Comparison of ENCODE assay signal across 10 cellular contexts in the genomic region with DNA sequence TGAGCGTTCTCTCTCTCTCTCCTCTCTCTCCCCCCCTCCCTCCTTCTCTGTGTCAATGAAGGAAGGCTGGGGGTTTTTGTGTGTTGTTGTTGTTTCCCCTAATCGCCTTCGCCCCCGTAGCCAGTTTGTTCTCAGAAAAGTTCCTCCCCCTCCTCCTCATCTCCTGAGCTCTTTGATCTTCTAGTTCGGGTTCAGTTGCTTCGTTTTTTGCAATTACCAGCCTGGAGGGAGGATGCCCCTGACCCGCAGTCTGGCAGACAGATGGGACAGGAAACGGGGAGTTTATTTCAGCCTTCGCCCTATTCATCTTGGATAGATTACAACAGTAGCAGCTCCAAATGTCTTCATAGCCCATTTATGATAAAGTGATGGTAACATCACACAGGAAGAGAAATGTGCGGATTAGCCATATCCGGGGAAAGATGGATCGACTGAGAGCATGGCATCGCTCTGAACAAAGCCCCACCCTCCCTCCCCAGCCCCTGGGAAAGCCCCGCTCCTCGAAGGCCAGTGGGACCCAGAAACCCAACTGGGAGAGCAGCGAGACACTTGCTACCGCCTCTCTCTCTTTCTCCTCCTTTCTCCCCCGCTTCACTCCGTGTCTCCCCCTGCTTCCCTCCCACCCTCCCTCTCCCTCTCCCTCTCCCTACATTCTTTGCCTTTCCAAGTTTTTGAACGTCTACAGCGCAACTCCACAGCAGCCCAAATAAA.
DNase-seq lines count a peak whose midpoint lies in the region; ATAC-seq, FAIRE-seq and TF ChIP-seq lines count a peak whose summit lies in the region.
"Had no signal": no experiment of that assay in that cellular context is flagged by ENCODE, and none has a peak within 500 bp of the region (broad histone marks: within the 10 kb centered on the region; RNA-seq: fewer than 3 reads in every experiment).

No MANE protein-coding gene starts in this region.

- H3K4me2 ChIP-seq in H9 (ENCODE audit: insufficient read depth, insufficient read length, low read length), result peak overlapping the region; percentile 14
- no peak overlapping the region for H3K4me2 ChIP-seq in K562 (ENCODE audit: insufficient read depth, low read length)

- peak; percentile 6 for FAIRE-seq in K562 (lab: Jason Lieb, UNC)
- FAIRE-seq in kidney (lab: Jason Lieb, UNC), result no peak

- no peak overlapping the region for H2BK15ac ChIP-seq in H9 (ENCODE audit: low read depth, low read length)

- H3K56ac ChIP-seq in H9 (ENCODE audit: insufficient read length, low read depth, low read length), result no peak overlapping the region

- peaks cover 3% of the 10 kb centered on the region; the same call in 1 of the 2 replicates for H3K27me3 ChIP-seq in H9 (ENCODE audit: insufficient read depth, low read length)
- H3K27me3 ChIP-seq in K562 (ENCODE audit: control insufficient read depth in 2 of 2, insufficient read depth in 2 of 2, low read length in 2 of 2), result peaks cover 12 to 55% of the 10 kb centered on the region in 2 experiments
- no peaks in the 10 kb centered on the region for H3K27me3 ChIP-seq in thyroid gland

- peaks cover 33% of the 10 kb centered on the region for H3K27me3 Mint-ChIP-seq in H9 (ENCODE audit: low read depth)
- H3K27me3 Mint-ChIP-seq in stimulated activated naive CD8-positive, alpha-beta T cell treated with anti-CD3 and anti-CD28 coated beads, Interleukin-15, amount 100 ng/mL, for 72 hours, result peaks cover 53% of the 10 kb centered on the region

- H2BK12ac ChIP-seq in H9 (ENCODE audit: insufficient read length, low read depth, low read length), result no peak overlapping the region

- peaks cover 0 to 3% of the 10 kb centered on the region in 2 experiments; a peak in 1 of 5 replicates for H3K9me3 Mint-ChIP-seq in H9
- H3K9me3 Mint-ChIP-seq in stimulated activated naive CD8-positive, alpha-beta T cell treated with anti-CD3 and anti-CD28 coated beads, Interleukin-15, amount 100 ng/mL, for 72 hours, result peaks cover 9 to 19% of the 10 kb centered on the region in 2 donors

- H3K79me2 ChIP-seq in H9 (ENCODE audit: insufficient read depth, low read length) (no peaks in the 10 kb centered on the region), K562 (ENCODE audit: control insufficient read depth, insufficient read depth, low read length) (no peaks in the 10 kb centered on the region)

- TF ChIP-seq CTCF in H9 (conservative IDR thresholded peaks at IDR 0.05) (no peak), K562 (IDR thresholded peaks at IDR 0.05 in 2 of 3, conservative IDR thresholded peaks at IDR 0.05 in 1 of 3; ENCODE audit: insufficient read depth in 2 of 3, low read depth in 1 of 3, low read length in 3 of 3) (no peak), kidney (IDR thresholded peaks at IDR 0.05; ENCODE audit: borderline replicate concordance, extremely low read depth, insufficient read depth) (no peak), thyroid gland (IDR thresholded peaks at IDR 0.05) (no peak)

- intact Hi-C loops in K562 (cut with micrococcal nuclease) (no loop called here), kidney (cut with DNase I) (no loop called here), thyroid gland (cut with DNase I) (no loop called here)

- no peak overlapping the region for H3K14ac ChIP-seq in H9 (ENCODE audit: insufficient read depth, low read length)

- H3K9ac ChIP-seq in H9 (ENCODE audit: extremely low read depth, insufficient read length, low read length) (no peak overlapping the region), K562 (ENCODE audit: insufficient read depth in 1 of 2, low read depth in 2 of 2, low read length in 2 of 2) (no peak overlapping the region), kidney (ENCODE audit: low read length in 2 of 2) (peak overlapping the region in 1 of 2 donors; percentile 51)

- in situ Hi-C loops in K562 (cut with MboI) (no loop called here), G401 (cut with HindIII; ENCODE audit: low sequenced_read_pairs) (no loop called here)

- H3K4me3 Mint-ChIP-seq in H9, result peak overlapping the region in 1 of 2 experiments; percentile 51; a peak in 3 of 5 replicates
- no peak overlapping the region for H3K4me3 Mint-ChIP-seq in stimulated activated naive CD8-positive, alpha-beta T cell treated with anti-CD3 and anti-CD28 coated beads, Interleukin-15, amount 100 ng/mL, for 72 hours

- no peaks in the 10 kb centered on the region for H3K23me2 ChIP-seq in H9 (ENCODE audit: insufficient read length, low read depth, low read length, poor library complexity, severe bottlenecking)

- H3K36me3 ChIP-seq in K562 (ENCODE audit: control insufficient read depth, insufficient read depth, low read length) (no peaks in the 10 kb centered on the region), kidney (ENCODE audit: control insufficient read depth in 1 of 2, insufficient read depth in 2 of 2, low read length in 2 of 2) (no peaks in the 10 kb centered on the region), thyroid gland (no peaks in the 10 kb centered on the region)

- H3K4me1 Mint-ChIP-seq in H9, result peaks cover 33 to 37% of the 10 kb centered on the region in 2 experiments
- H3K4me1 Mint-ChIP-seq in stimulated activated naive CD8-positive, alpha-beta T cell treated with anti-CD3 and anti-CD28 coated beads, Interleukin-15, amount 100 ng/mL, for 72 hours, result peaks cover 24% of the 10 kb centered on the region

- TF ChIP-seq RAD21 in K562 (CRISPR knock-in tag; conservative IDR thresholded peaks at IDR 0.05 in 1 of 2, IDR thresholded peaks at IDR 0.05 in 1 of 2), result no peak

- H3T11ph ChIP-seq in H9 (ENCODE audit: low read length), result no peak overlapping the region

- no peaks in the 10 kb centered on the region for H3K79me1 ChIP-seq in H9 (ENCODE audit: insufficient read depth, low read depth, low read length, poor library complexity, severe bottlenecking)

- no peak overlapping the region for H2AK5ac ChIP-seq in H9 (ENCODE audit: insufficient read length, low read length)

- no peak overlapping the region for H3K4me3 ChIP-seq in K562
- H3K4me3 ChIP-seq in kidney (ENCODE audit: low read length in 2 of 2), result no peak overlapping the region
- H3K4me3 ChIP-seq in thyroid gland (replicated peaks in 1 of 3), result no peak overlapping the region

- TF ChIP-seq EP300 in K562 (IDR thresholded peaks at IDR 0.05; ENCODE audit: low read length), result no peak

- no peak overlapping the region for H2BK5ac ChIP-seq in H9 (ENCODE audit: insufficient read length, low read length)

- no peak overlapping the region for H4K5ac ChIP-seq in H9 (ENCODE audit: insufficient read length, low read depth, low read length)

- no peak for TF ChIP-seq POLR2A in K562 (conservative IDR thresholded peaks at IDR 0.05)
- no peak for TF ChIP-seq POLR2A in thyroid gland (IDR thresholded peaks at IDR 0.05)

- no peak overlapping the region for H4K91ac ChIP-seq in H9 (ENCODE audit: insufficient read length, low read depth, low read length)

- no peak overlapping the region for H2BK20ac ChIP-seq in H9 (ENCODE audit: low read depth, low read length, poor library complexity, severe bottlenecking)

- H3K4me1 ChIP-seq in H9 (ENCODE audit: insufficient read depth, low read length), result peaks cover 2% of the 10 kb centered on the region; the same call in 1 of the 2 replicates
- H3K4me1 ChIP-seq in K562 (replicated peaks in 1 of 2; ENCODE audit: control insufficient read depth in 2 of 2, insufficient read depth in 2 of 2, low read length in 2 of 2), result peaks cover 16 to 27% of the 10 kb centered on the region in 2 experiments
- peaks cover 5 to 19% of the 10 kb centered on the region in 2 donors for H3K4me1 ChIP-seq in kidney (ENCODE audit: control insufficient read depth in 1 of 2, insufficient read depth in 1 of 2, low read depth in 1 of 2, low read length in 2 of 2)
- peaks cover 21 to 44% of the 10 kb centered on the region in 2 donors for H3K4me1 ChIP-seq in thyroid gland

- ATAC-seq in K562, result no peak
- no peak for ATAC-seq in GM19023 (IDR thresholded peaks at IDR 0.05; ENCODE audit: unreplicated experiment)
- no peak for ATAC-seq in stimulated activated naive CD8-positive, alpha-beta T cell treated with anti-CD3 and anti-CD28 coated beads, Interleukin-15, amount 100 ng/mL, for 72 hours
- ATAC-seq: left lobe of liver had no signal

- no TSS peak for BruUV-seq in K562 (replicated peaks; lab: Mats Ljungman, UMichigan)

- H3K36me3 Mint-ChIP-seq in H9 (ENCODE audit: insufficient read depth in 1 of 3, low read depth in 3 of 3), result no peaks in the 10 kb centered on the region

- no peaks in the 10 kb centered on the region for H4K20me1 ChIP-seq in H9 (ENCODE audit: control insufficient read depth, insufficient read depth, insufficient read length)
- H4K20me1 ChIP-seq in K562 (replicated peaks; ENCODE audit: control insufficient read depth, insufficient read depth, low read length), result no peaks in the 10 kb centered on the region

- DNase-seq in H9 (no peak), K562 (ENCODE audit: extremely low read depth in 1 of 4, low spot score in 3 of 4) (no peak), kidney (no peak), thyroid gland (no peak), G401 (ENCODE audit: low spot score) (no peak)
- DNase-seq in stimulated activated naive CD8-positive, alpha-beta T cell treated with anti-CD3 and anti-CD28 coated beads, Interleukin-15, amount 100 ng/mL, for 72 hours, result no peak
- DNase-seq: activated CD4-positive, alpha-beta T cell treated with anti-CD3 and anti-CD28 coated beads for 1 hour; activated gamma-delta T cell treated with Interleukin-2 at 50 U/mL for 16 hours had no signal

- H3K18ac ChIP-seq in H9 (ENCODE audit: insufficient read length, low read depth, low read length), result no peak overlapping the region

- no peak overlapping the region for H3K27ac Mint-ChIP-seq in H9
- H3K27ac Mint-ChIP-seq in stimulated activated naive CD8-positive, alpha-beta T cell treated with anti-CD3 and anti-CD28 coated beads, Interleukin-15, amount 100 ng/mL, for 72 hours, result peak overlapping the region in 1 of 2 donors; percentile 84

- POLR2A ChIA-PET in K562 (lab: Yijun Ruan, JAX), result interaction anchor here (0.8 kb wide), 1 partner anchor 9 kb away, joined by 3 read pairs; no protein-coding TSS in a partner anchor

- H3K9me1 ChIP-seq in K562 (ENCODE audit: control insufficient read depth, insufficient read depth, low read length), result no peaks in the 10 kb centered on the region

- H3K9me3 ChIP-seq in H9 (ENCODE audit: control insufficient read depth, low read depth, low read length), result no peaks in the 10 kb centered on the region
- no peaks in the 10 kb centered on the region for H3K9me3 ChIP-seq in K562 (replicated peaks; ENCODE audit: control insufficient read depth, insufficient read depth, low read depth, low read length)
- H3K9me3 ChIP-seq in kidney (ENCODE audit: control insufficient read depth in 1 of 2, low read length in 2 of 2), result no peaks in the 10 kb centered on the region
- H3K9me3 ChIP-seq in thyroid gland, result no peaks in the 10 kb centered on the region

- H4K8ac ChIP-seq in H9 (replicated peaks; ENCODE audit: insufficient read length, low read depth, low read length), result no peak overlapping the region

- WGBS in H9 (ENCODE audit: extremely low coverage, insufficient read length, low lambda C conversion rate), result no CpG with 5 or more reads among the region's 21 CpGs
- 14% methylated on average over 15 of the region's 21 CpGs for WGBS in K562 (ENCODE audit: insufficient coverage, low coverage, missing lambda C conversion rate)
- 56 to 57% methylated on average over 21 of the region's 21 CpGs for WGBS in thyroid gland, 2 donors

- H3K23ac ChIP-seq in H9 (ENCODE audit: insufficient read length, low read depth, low read length), result no peak overlapping the region

- no peak overlapping the region for H3K4ac ChIP-seq in H9 (ENCODE audit: low read depth, low read length)

- H2BK120ac ChIP-seq in H9 (ENCODE audit: low read depth, low read length, poor library complexity, severe bottlenecking), result no peak overlapping the region

- CTCF ChIA-PET in K562 (lab: Yijun Ruan, JAX; ENCODE audit: low intra/inter-chr PET ratio), result no interaction called here

- H2AFZ ChIP-seq in H9 (ENCODE audit: low read length), result no peak overlapping the region
- H2AFZ ChIP-seq in K562 (ENCODE audit: low read depth, low read length), result no peak overlapping the region

- no peak overlapping the region for H3K27ac ChIP-seq in H9 (ENCODE audit: insufficient read length, low read depth, low read length)
- no peak overlapping the region for H3K27ac ChIP-seq in K562 (ENCODE audit: extremely low read depth, low read depth, low read length)
- H3K27ac ChIP-seq in kidney (ENCODE audit: low read depth in 2 of 2, low read length in 2 of 2), result peak overlapping the region; percentile 87 to 89
- peak overlapping the region in 2 of 3 donors; percentile 80 to 83 for H3K27ac ChIP-seq in thyroid gland

Comparison
In these comparisons a context has a peak if more than half of its experiments do, and no peak if none do; other contexts are left out.
1. H3K27ac ChIP-seq: peak in kidney (2 of 2) and thyroid gland (2 of 3); none in H9 (single experiment) and K562 (single experiment).